ENCODE assay signal across 9 cellular contexts in genomic region chr2:134739879-134740301, GRCh38. TPM values are rescaled to one million over a fixed set of nuclear protein-coding genes. Genes with fewer than 3 reads are reported as not detected.
DNase-seq lines count a peak whose midpoint lies in the region; ATAC-seq and TF ChIP-seq lines count a peak whose summit lies in the region.
"Had no signal": no experiment of that assay in that cellular context is flagged by ENCODE, and none has a peak within 500 bp of the region (broad histone marks: within the 10 kb centered on the region; RNA-seq: fewer than 3 reads in every experiment).

No MANE protein-coding gene starts in this region.

- peak overlapping the region; percentile 93 for H3K27ac ChIP-seq in OCI-LY7 (ENCODE audit: low read depth, low read length, poor library complexity, severe bottlenecking)

- intact Hi-C loops in OCI-LY7 (cut with micrococcal nuclease; ENCODE audit: unreplicated experiment): loop anchor here (1.0 to 10.0 kb wide), 5 partner anchors 47 to 1002 kb away; partner anchors contain the start of genes CCNT2, RAB3GAP1 and UBXN4

- H3K36me3 ChIP-seq in OCI-LY7 (ENCODE audit: insufficient read depth, low read length): no peaks in the 10 kb centered on the region

- H3K4me2 ChIP-seq in OCI-LY7 (ENCODE audit: low read length): peak overlapping the region; percentile 85

- ATAC-seq in GM19025 (IDR thresholded peaks at IDR 0.05; ENCODE audit: low read depth, unreplicated experiment) (peak; percentile 94), HG02885 (IDR thresholded peaks at IDR 0.05; ENCODE audit: poor library complexity, unreplicated experiment) (peak; percentile 92)

- no peaks in the 10 kb centered on the region for H3K9me2 ChIP-seq in OCI-LY7 (ENCODE audit: insufficient read depth, low read length)

- POLR2A ChIA-PET in OCI-LY7 (lab: Charles Lee): interaction anchor here (0.7 to 1.6 kb wide), 10 partner anchors 11 to 788 kb away, joined by 3 to 6 read pairs (median 4); no protein-coding TSS in a partner anchor

- no peaks in the 10 kb centered on the region for H3K36me3 Mint-ChIP-seq in mesothelial cell of epicardium
- H3K36me3 Mint-ChIP-seq in T-helper 2 cell treated with Interferon-gamma antibody and Interleukin-4, amounts not matched to agents 5 μg/mL and 100 μg/mL, for 36 hours (ENCODE audit: low read depth): no peaks in the 10 kb centered on the region

- TF ChIP-seq CTCF in OCI-LY7 (conservative IDR thresholded peaks at IDR 0.05; ENCODE audit: low read length) (no peak), mesothelial cell of epicardium (IDR thresholded peaks at IDR 0.05; ENCODE audit: unreplicated experiment) (no peak)

- H3K4me1 ChIP-seq in OCI-LY7 (ENCODE audit: insufficient read depth, low read length, poor library complexity, severe bottlenecking): peaks cover 63% of the 10 kb centered on the region

- no peaks in the 10 kb centered on the region for H3K79me2 ChIP-seq in OCI-LY7 (ENCODE audit: insufficient read depth, low read depth, low read length)

- no peaks in the 10 kb centered on the region for H3K9me3 Mint-ChIP-seq in mesothelial cell of epicardium
- no peaks in the 10 kb centered on the region for H3K9me3 Mint-ChIP-seq in T-helper 2 cell treated with Interferon-gamma antibody and Interleukin-4, amounts not matched to agents 5 μg/mL and 100 μg/mL, for 36 hours

- DNase-seq in OCI-LY7 (ENCODE audit: low spot score): peak; percentile 95
- DNase-seq in pons (ENCODE audit: low spot score): peak; percentile 75
- DNase-seq in mesothelial cell of epicardium (ENCODE audit: low spot score in 2 of 2, unreplicated experiment in 2 of 2): no peak
- no peak for DNase-seq in T-helper 2 cell treated with Interferon-gamma antibody and Interleukin-4, amounts not matched to agents 5 μg/mL and 100 μg/mL, for 36 hours (ENCODE audit: low spot score)
- no peak for DNase-seq in stimulated activated CD4-positive, alpha-beta T cell treated with anti-CD3 and anti-CD28 coated beads, Interleukin-1b, Interleukin-23, amount 100 ng/mL, for 48 hours
- no peak for DNase-seq in DMS79 treated with DMSO at 0.1 percent for 48 hours (lab: John Stamatoyannopoulos, UW)

- no peaks in the 10 kb centered on the region for H3K4me1 Mint-ChIP-seq in mesothelial cell of epicardium
- peaks cover under 1% of the 10 kb centered on the region for H3K4me1 Mint-ChIP-seq in T-helper 2 cell treated with Interferon-gamma antibody and Interleukin-4, amounts not matched to agents 5 μg/mL and 100 μg/mL, for 36 hours (ENCODE audit: low read depth)

- H3K9me3 ChIP-seq in OCI-LY7 (ENCODE audit: low read length): no peaks in the 10 kb centered on the region

- H3K27ac Mint-ChIP-seq in mesothelial cell of epicardium: no peak overlapping the region
- H3K27ac Mint-ChIP-seq in T-helper 2 cell treated with Interferon-gamma antibody and Interleukin-4, amounts not matched to agents 5 μg/mL and 100 μg/mL, for 36 hours: no peak overlapping the region

- H3K4me3 Mint-ChIP-seq in mesothelial cell of epicardium: no peak overlapping the region
- no peak overlapping the region for H3K4me3 Mint-ChIP-seq in T-helper 2 cell treated with Interferon-gamma antibody and Interleukin-4, amounts not matched to agents 5 μg/mL and 100 μg/mL, for 36 hours

- BruUV-seq in OCI-LY7 (replicated peaks; lab: Mats Ljungman, UMichigan): no TSS peak

- CTCF ChIA-PET in OCI-LY7 (lab: Charles Lee; ENCODE audit: unreplicated experiment): interaction anchor here (1.0 kb wide), 1 partner anchor 26 kb away, joined by 3 read pairs; no protein-coding TSS in a partner anchor

- H4K20me1 ChIP-seq in OCI-LY7 (ENCODE audit: insufficient read depth, low read length): no peaks in the 10 kb centered on the region

- peak overlapping the region; percentile 76 for H2AFZ ChIP-seq in OCI-LY7 (ENCODE audit: low read length)

- peaks cover 5% of the 10 kb centered on the region for H3K27me3 Mint-ChIP-seq in mesothelial cell of epicardium (ENCODE audit: low read depth)
- H3K27me3 Mint-ChIP-seq in T-helper 2 cell treated with Interferon-gamma antibody and Interleukin-4, amounts not matched to agents 5 μg/mL and 100 μg/mL, for 36 hours (ENCODE audit: low read depth): peaks cover 12% of the 10 kb centered on the region

- peak overlapping the region; percentile 46 for H3K4me3 ChIP-seq in OCI-LY7 (ENCODE audit: low read depth, low read length, poor library complexity, severe bottlenecking)
- H3K4me3 ChIP-seq: skin epidermis had no signal

RNA-seq across cellular contexts. Expression of gene TMEM163, which starts 21.1 kb away (rescaled TPM):
- not detected in 2 replicates for total RNA-seq in OCI-LY7 (2014; rRNA removed; shearing (Covaris generic))
- total RNA-seq in OCI-LY7 (2022) (0.31 and 0.51 TPM in 2 replicates), mesothelial cell of epicardium (0.29 to 0.47 TPM in 2 of 3 replicates, not detected in the other)

Comparison
In these comparisons a context has a peak if more than half of its experiments do, and no peak if none do; other contexts are left out.
1. DNase-seq: peak in OCI-LY7 (single experiment) and pons (single experiment); none in mesothelial cell of epicardium (0 of 2), T-helper 2 cell treated with Interferon-gamma antibody and Interleukin-4, amounts not matched to agents 5 μg/mL and 100 μg/mL, for 36 hours (single experiment), stimulated activated CD4-positive, alpha-beta T cell treated with anti-CD3 and anti-CD28 coated beads, Interleukin-1b, Interleukin-23, amount 100 ng/mL, for 48 hours (single experiment) and DMS79 treated with DMSO at 0.1 percent for 48 hours (single experiment).